In genomic region chr16:49659356-49659755, GRCh38 we compare ENCODE assay signal across 23 cellular contexts.
"Had no signal": no experiment of that assay in that cellular context is flagged by ENCODE, and none has a peak within 500 bp of the region (broad histone marks: within the 10 kb centered on the region; RNA-seq: fewer than 3 reads in every experiment).

No MANE protein-coding gene starts in this region.

- H3K27me3 ChIP-seq: colonic mucosa, foreskin keratinocyte, neutrophil, tibial artery, upper lobe of right lung, vagina had no signal

- FAIRE-seq: endothelial cell of umbilical vein, keratinocyte had no signal

- H3K9me3 ChIP-seq: colonic mucosa, neutrophil, spleen, tibial artery, upper lobe of right lung, vagina had no signal

- H3K4me1 ChIP-seq: colonic mucosa, foreskin keratinocyte had no signal

- DNase-seq: colonic mucosa; effector CD4-positive, alpha-beta T cell; endodermal cell; erythroblast; foreskin keratinocyte; head of caudate nucleus; hypothalamus; left cardiac atrium; mesendoderm; naive thymus-derived CD4-positive, alpha-beta T cell; nephron progenitor cell; spleen; stimulated activated CD4-positive, alpha-beta T cell treated with anti-CD3 and anti-CD28 coated beads, Interleukin-15, amount 100 ng/mL, for 24 hours; stimulated activated CD4-positive, alpha-beta T cell treated with anti-CD3 and anti-CD28 coated beads, Interleukin-1b, Interleukin-23, amount 100 ng/mL, for 48 hours; stimulated activated CD4-positive, alpha-beta T cell treated with anti-CD3 and anti-CD28 coated beads, Interleukin-4, amount 100 ng/mL, for 24 hours; tibial artery; upper lobe of right lung had no signal

- H3K36me3 ChIP-seq: colonic mucosa, neutrophil, spleen, tibial artery, upper lobe of right lung, vagina had no signal

- H3K4me3 ChIP-seq: colonic mucosa, spleen, tibial artery, upper lobe of right lung, vagina had no signal

- ATAC-seq: foreskin keratinocyte; left cardiac atrium; naive thymus-derived CD4-positive, alpha-beta T cell; sciatic nerve; stimulated activated memory B cell treated with anti-CD40 and anti-IgM and Interleukin-4, amounts not matched to agents 10 μg/mL and 1 μg/mL and 100 μg/mL, for 72 hours; upper lobe of right lung had no signal

- H3K27ac ChIP-seq: colonic mucosa, foreskin keratinocyte, neutrophil, spleen, tibial artery, upper lobe of right lung, vagina had no signal
